ENCODE assay signal across 8 cellular contexts in genomic region chr13:33286143-33286542, GRCh38. TPM values are rescaled to one million over a fixed set of nuclear protein-coding genes. Genes with fewer than 3 reads are reported as not detected.
DNase-seq lines count a peak whose midpoint lies in the region; TF ChIP-seq lines count a peak whose summit lies in the region.

No MANE protein-coding gene starts in this region.

- H2AFZ ChIP-seq in fibroblast of lung (ENCODE audit: low read length) (no peak overlapping the region), trophoblast cell (ENCODE audit: insufficient read depth, low read length, poor library complexity) (no peak overlapping the region)

- H3K9ac ChIP-seq in fibroblast of lung (ENCODE audit: insufficient read depth, low read length), result peak overlapping the region; percentile 46
- no peak overlapping the region for H3K9ac ChIP-seq in trophoblast cell (ENCODE audit: low read length)

- H4K8ac ChIP-seq in trophoblast cell (ENCODE audit: low read depth, low read length), result no peak overlapping the region

- no peak overlapping the region for H3K18ac ChIP-seq in trophoblast cell (ENCODE audit: low read length)

- H3K14ac ChIP-seq in trophoblast cell (ENCODE audit: low read length), result no peak overlapping the region

- no peaks in the 10 kb centered on the region for H3K9me3 ChIP-seq in SJSA1 (replicated peaks)
- H3K9me3 ChIP-seq in fibroblast of lung (ENCODE audit: control insufficient read depth, insufficient read depth, low read depth, low read length), result no peaks in the 10 kb centered on the region
- no peaks in the 10 kb centered on the region for H3K9me3 ChIP-seq in trophoblast cell (ENCODE audit: insufficient read depth, low read depth, low read length)

- H3K79me1 ChIP-seq in trophoblast cell (ENCODE audit: low read length), result peaks cover 10% of the 10 kb centered on the region

- H4K91ac ChIP-seq in trophoblast cell (ENCODE audit: low read depth, low read length), result no peak overlapping the region

- H3K4me2 ChIP-seq in fibroblast of lung (ENCODE audit: extremely low read depth, insufficient read depth, low read length) (peak overlapping the region; percentile 81), trophoblast cell (ENCODE audit: low read length) (peak overlapping the region; percentile 51)

- H3K4me1 ChIP-seq in SJSA1 (replicated peaks) (peaks cover 31% of the 10 kb centered on the region), fibroblast of lung (ENCODE audit: control insufficient read depth, extremely low read depth, insufficient read depth, low read length) (peaks cover 6% of the 10 kb centered on the region), trophoblast cell (ENCODE audit: control insufficient read depth in 1 of 2, insufficient read depth in 2 of 2, low read length in 2 of 2) (peaks cover 6 to 11% of the 10 kb centered on the region in 2 experiments)

- H3K36me3 ChIP-seq in SJSA1 (peaks cover 9% of the 10 kb centered on the region), fibroblast of lung (ENCODE audit: control insufficient read depth, insufficient read depth, low read length) (no peaks in the 10 kb centered on the region), trophoblast cell (ENCODE audit: control insufficient read depth in 1 of 2, insufficient read depth in 2 of 2, low read length in 2 of 2) (no peaks in the 10 kb centered on the region)

- H2AK5ac ChIP-seq in trophoblast cell (ENCODE audit: low read length), result no peak overlapping the region

- DNase-seq in DMS53 (lab: John Stamatoyannopoulos, UW) (peak; percentile 57), SJSA1 (ENCODE audit: low read depth in 1 of 2, low spot score in 2 of 2) (no peak), fibroblast of lung (ENCODE audit: low read depth in 2 of 2) (no peak), trophoblast cell (no peak), NCI-H1092 treated with DMSO at 0.1 percent for 48 hours (lab: John Stamatoyannopoulos, UW) (no peak), HPDE6-E6E7 (ENCODE audit: extremely low spot score) (no peak), A172 (ENCODE audit: low spot score) (no peak), NCI-H2029 treated with DMSO at 0.1 percent for 48 hours (lab: John Stamatoyannopoulos, UW) (no peak)

- no peaks in the 10 kb centered on the region for H4K20me1 ChIP-seq in fibroblast of lung (ENCODE audit: control insufficient read depth, extremely low read depth, insufficient read depth, low read length)

- H3K4me3 ChIP-seq in SJSA1, result peak overlapping the region; percentile 52
- peak overlapping the region; percentile 27 to 98 (median 56) for H3K4me3 ChIP-seq in fibroblast of lung (replicated peaks in 1 of 4; ENCODE audit: control extremely low read depth in 1 of 4, insufficient read depth in 1 of 4, low read depth in 3 of 4, low read length in 4 of 4)
- no peak overlapping the region for H3K4me3 ChIP-seq in trophoblast cell (ENCODE audit: low read depth, low read length)

- H3K27ac ChIP-seq in SJSA1 (peak overlapping the region; percentile 96), fibroblast of lung (ENCODE audit: insufficient read depth, low read length) (peak overlapping the region; percentile 85), trophoblast cell (ENCODE audit: low read depth, low read length) (peak overlapping the region; percentile 77)

- no peak overlapping the region for H3K23ac ChIP-seq in trophoblast cell (ENCODE audit: low read length)

- no peak overlapping the region for H2BK12ac ChIP-seq in trophoblast cell (ENCODE audit: low read length)

- H3K27me3 ChIP-seq in SJSA1 (replicated peaks), result no peaks in the 10 kb centered on the region
- no peaks in the 10 kb centered on the region for H3K27me3 ChIP-seq in fibroblast of lung (ENCODE audit: control insufficient read depth, insufficient read depth, low read length)
- no peaks in the 10 kb centered on the region for H3K27me3 ChIP-seq in trophoblast cell (ENCODE audit: insufficient read depth, low read length)

- no peak overlapping the region for H2BK120ac ChIP-seq in trophoblast cell (ENCODE audit: insufficient read depth, low read length, poor library complexity)

- no peak for TF ChIP-seq CTCF in fibroblast of lung (conservative IDR thresholded peaks at IDR 0.05 in 1 of 2, IDR thresholded peaks at IDR 0.05 in 1 of 2; ENCODE audit: low read depth in 1 of 2, low read length in 2 of 2)

- no peak overlapping the region for H4K12ac ChIP-seq in trophoblast cell (ENCODE audit: low read depth, low read length)

- H3K4ac ChIP-seq in trophoblast cell (ENCODE audit: low read depth, low read length), result no peak overlapping the region

- no CpG with 5 or more reads among the region's 5 CpGs for WGBS in trophoblast cell (ENCODE audit: extremely low coverage, insufficient coverage, insufficient read length)

- no peak overlapping the region for H2BK5ac ChIP-seq in trophoblast cell (ENCODE audit: low read depth, low read length, poor library complexity)

- H3K79me2 ChIP-seq in fibroblast of lung (ENCODE audit: control insufficient read depth, insufficient read depth, low read length) (peaks cover 48% of the 10 kb centered on the region), trophoblast cell (ENCODE audit: control insufficient read depth, insufficient read depth, low read length, poor library complexity) (peaks cover 2% of the 10 kb centered on the region)

RNA-seq across cellular contexts. Expression of gene STARD13, which starts 0.6 kb away (rescaled TPM):
- total RNA-seq in SJSA1 (2014; rRNA removed; shearing (Covaris generic)), result 4.9 and 7.8 TPM in 2 replicates
- 16.2 and 44.6 TPM in 2 replicates for total RNA-seq in fibroblast of lung
- polyA plus RNA-seq in fibroblast of lung, result 22.0 and 25.2 TPM in 2 replicates
- polyA plus RNA-seq in fibroblast of lung (2012), result 19.6 and 23.0 TPM in 2 replicates
- polyA minus RNA-seq in fibroblast of lung (ENCODE audit: low replicate concordance), result 38.8 and 44.0 TPM in 2 replicates
- polyA plus RNA-seq in trophoblast cell (2013), result 3.3 and 3.6 TPM in 2 replicates
- 8.3 and 9.0 TPM in 2 replicates for total RNA-seq in A172 (2014; rRNA removed; shearing (Covaris generic))
